In genomic region chr19:16874250-16874977, GRCh38 we compare ENCODE assay signal across 1 cellular context.
TF ChIP-seq lines count a peak whose summit lies in the region.

No MANE protein-coding gene starts in this region.

TF ChIP-seq in H1, 55 proteins besides CTCF, POLR2A, EP300 and RAD21:
- no peak for TF ChIP-seq EZH2 (IDR thresholded peaks at IDR 0.05; ENCODE audit: low read depth, low read length, severe bottlenecking)
- no peak for TF ChIP-seq YY1 (IDR thresholded peaks at IDR 0.05; ENCODE audit: low read depth, low read length)
- TF ChIP-seq E2F6 (IDR thresholded peaks at IDR 0.05): no peak
- no peak for TF ChIP-seq SIN3A (conservative IDR thresholded peaks at IDR 0.05 in 1 of 2, IDR thresholded peaks at IDR 0.05 in 1 of 2; ENCODE audit: low read depth in 1 of 2, low read length in 2 of 2)
- no peak for TF ChIP-seq SP2 (IDR thresholded peaks at IDR 0.05; ENCODE audit: low read length)
- TF ChIP-seq KDM1A (IDR thresholded peaks at IDR 0.05; ENCODE audit: borderline replicate concordance, low read length): no peak
TF ChIP-seq in H1: peak in this region for 0.
